In the genomic region with DNA sequence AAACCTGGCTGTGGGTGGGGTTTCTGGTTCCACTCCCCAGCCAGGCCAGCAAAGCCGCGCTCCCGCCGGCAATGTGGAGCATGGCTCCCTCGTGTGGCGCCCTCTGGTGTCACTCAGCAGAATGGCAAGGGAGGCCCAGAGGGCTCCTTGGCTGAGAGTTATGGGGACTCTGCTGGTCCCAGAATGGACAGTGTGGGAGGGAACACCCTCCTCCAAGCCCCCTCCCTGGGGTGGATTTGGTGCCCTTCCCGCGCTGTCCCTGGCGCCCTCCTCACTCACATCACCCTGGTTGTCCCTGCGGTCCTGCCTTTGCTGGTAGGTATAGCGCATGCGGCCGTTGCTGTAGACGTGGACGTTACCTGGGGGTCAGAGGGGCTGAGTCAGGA, we compare ENCODE assay signal across 8 cellular contexts. TPM values are rescaled to one million over a fixed set of nuclear protein-coding genes. Genes with fewer than 3 reads are reported as not detected.
DNase-seq lines count a peak whose midpoint lies in the region; ATAC-seq, FAIRE-seq and TF ChIP-seq lines count a peak whose summit lies in the region.

No MANE protein-coding gene starts in this region.

- peak; percentile 54 to 57 for ATAC-seq in CD4-positive, CD25-positive, alpha-beta regulatory T cell (ENCODE audit: low read depth in 2 of 2)
- peak; percentile 38 for ATAC-seq in HG02798 (IDR thresholded peaks at IDR 0.05; ENCODE audit: poor library complexity, unreplicated experiment)

- H3K79me2 ChIP-seq in astrocyte (ENCODE audit: insufficient read depth, low read length) = no peaks in the 10 kb centered on the region

- no peak for FAIRE-seq in astrocyte (lab: Jason Lieb, UNC)

- H3K4me3 ChIP-seq in CD4-positive, CD25-positive, alpha-beta regulatory T cell (ENCODE audit: low read depth, low read length) = no peak overlapping the region
- H3K4me3 ChIP-seq in astrocyte (ENCODE audit: insufficient read depth, low read depth, low read length) = no peak overlapping the region

- no peaks in the 10 kb centered on the region for H3K27me3 Mint-ChIP-seq in CD4-positive, CD25-positive, alpha-beta regulatory T cell
- no peaks in the 10 kb centered on the region for H3K27me3 Mint-ChIP-seq in T-helper 2 cell treated with Interferon-gamma antibody and Interleukin-4, amounts not matched to agents 5 μg/mL and 100 μg/mL, for 36 hours (ENCODE audit: low read depth)
- H3K27me3 Mint-ChIP-seq in astrocyte (ENCODE audit: low read depth, unreplicated experiment) = no peaks in the 10 kb centered on the region

- peaks cover 11% of the 10 kb centered on the region for H3K36me3 Mint-ChIP-seq in CD4-positive, CD25-positive, alpha-beta regulatory T cell
- H3K36me3 Mint-ChIP-seq in T-helper 2 cell treated with Interferon-gamma antibody and Interleukin-4, amounts not matched to agents 5 μg/mL and 100 μg/mL, for 36 hours (ENCODE audit: low read depth) = peaks cover 37% of the 10 kb centered on the region
- H3K36me3 Mint-ChIP-seq in astrocyte (ENCODE audit: low read depth, unreplicated experiment) = peaks cover 12% of the 10 kb centered on the region

- peak overlapping the region in 2 of 3 donors; percentile 55 to 56 for H3K27ac Mint-ChIP-seq in CD4-positive, CD25-positive, alpha-beta regulatory T cell
- H3K27ac Mint-ChIP-seq in T-helper 2 cell treated with Interferon-gamma antibody and Interleukin-4, amounts not matched to agents 5 μg/mL and 100 μg/mL, for 36 hours = peak overlapping the region; percentile 26
- no peak overlapping the region for H3K27ac Mint-ChIP-seq in astrocyte (ENCODE audit: unreplicated experiment)

- H3K9me3 Mint-ChIP-seq in CD4-positive, CD25-positive, alpha-beta regulatory T cell = no peaks in the 10 kb centered on the region
- no peaks in the 10 kb centered on the region for H3K9me3 Mint-ChIP-seq in T-helper 2 cell treated with Interferon-gamma antibody and Interleukin-4, amounts not matched to agents 5 μg/mL and 100 μg/mL, for 36 hours
- no peaks in the 10 kb centered on the region for H3K9me3 Mint-ChIP-seq in astrocyte (ENCODE audit: unreplicated experiment)

- no peaks in the 10 kb centered on the region for H3K27me3 ChIP-seq in CD4-positive, CD25-positive, alpha-beta regulatory T cell (ENCODE audit: control insufficient read depth, insufficient read depth, low read length)
- no peaks in the 10 kb centered on the region for H3K27me3 ChIP-seq in astrocyte (ENCODE audit: insufficient read depth, low read length)

- H3K4me1 ChIP-seq in CD4-positive, CD25-positive, alpha-beta regulatory T cell (ENCODE audit: control insufficient read depth, insufficient read depth, low read length, poor library complexity, severe bottlenecking) = peaks cover 32% of the 10 kb centered on the region
- H3K4me1 ChIP-seq in astrocyte (ENCODE audit: insufficient read depth, low read length) = peaks cover 15% of the 10 kb centered on the region

- peak; percentile 78 for TF ChIP-seq CTCF in astrocyte (IDR thresholded peaks at IDR 0.05; ENCODE audit: insufficient read depth, low read depth, low read length)

- no peak overlapping the region for H3K4me3 Mint-ChIP-seq in CD4-positive, CD25-positive, alpha-beta regulatory T cell
- H3K4me3 Mint-ChIP-seq in T-helper 2 cell treated with Interferon-gamma antibody and Interleukin-4, amounts not matched to agents 5 μg/mL and 100 μg/mL, for 36 hours = no peak overlapping the region
- H3K4me3 Mint-ChIP-seq in astrocyte (ENCODE audit: unreplicated experiment) = no peak overlapping the region

- no peak overlapping the region for H3K9ac ChIP-seq in astrocyte (ENCODE audit: low read length)

- H4K20me1 ChIP-seq in astrocyte (ENCODE audit: insufficient read depth, low read length) = peaks cover 27% of the 10 kb centered on the region

- no peak overlapping the region for H3K27ac ChIP-seq in CD4-positive, CD25-positive, alpha-beta regulatory T cell (ENCODE audit: insufficient read depth, low read length, poor library complexity, severe bottlenecking)
- no peak overlapping the region for H3K27ac ChIP-seq in astrocyte (ENCODE audit: low read depth, low read length)

- no peak overlapping the region for H3K4me2 ChIP-seq in astrocyte (ENCODE audit: low read length)

- DNase-seq in CD4-positive, CD25-positive, alpha-beta regulatory T cell = peak; percentile 63 to 72 (median 71)
- DNase-seq in T-helper 2 cell treated with Interferon-gamma antibody and Interleukin-4, amounts not matched to agents 5 μg/mL and 100 μg/mL, for 36 hours (ENCODE audit: low spot score) = peak; percentile 74
- no peak for DNase-seq in astrocyte (ENCODE audit: low read depth)
- DNase-seq in iPS-NIHi11 (ENCODE audit: low spot score) = peak; percentile 85
- peak; percentile 55 for DNase-seq in stimulated activated CD4-positive, alpha-beta T cell treated with anti-CD3 and anti-CD28 coated beads, Interleukin-2, amount 100 ng/mL, for 4 hours (ENCODE audit: low read depth)
- no peak for DNase-seq in NCI-H1092 treated with DMSO at 0.1 percent for 48 hours (lab: John Stamatoyannopoulos, UW)
- no peak for DNase-seq in mucosa of gallbladder (ENCODE audit: low spot score)

- no peaks in the 10 kb centered on the region for H3K9me3 ChIP-seq in CD4-positive, CD25-positive, alpha-beta regulatory T cell (ENCODE audit: control insufficient read depth in 2 of 2, low read length in 2 of 2)
- no peaks in the 10 kb centered on the region for H3K9me3 ChIP-seq in astrocyte (ENCODE audit: insufficient read depth, low read depth, low read length)

- H2AFZ ChIP-seq in astrocyte (ENCODE audit: low read depth, low read length) = no peak overlapping the region

- peaks cover 18% of the 10 kb centered on the region for H3K36me3 ChIP-seq in CD4-positive, CD25-positive, alpha-beta regulatory T cell (ENCODE audit: control insufficient read depth, insufficient read depth, low read length)
- H3K36me3 ChIP-seq in astrocyte (ENCODE audit: insufficient read depth, low read length) = peaks cover 16% of the 10 kb centered on the region

- H3K4me1 Mint-ChIP-seq in CD4-positive, CD25-positive, alpha-beta regulatory T cell = peaks cover 0 to 33% (median 19%) of the 10 kb centered on the region in 4 donors
- peaks cover 24% of the 10 kb centered on the region for H3K4me1 Mint-ChIP-seq in T-helper 2 cell treated with Interferon-gamma antibody and Interleukin-4, amounts not matched to agents 5 μg/mL and 100 μg/mL, for 36 hours (ENCODE audit: low read depth)
- H3K4me1 Mint-ChIP-seq in astrocyte (ENCODE audit: low read depth, unreplicated experiment) = peaks cover 8% of the 10 kb centered on the region

RNA-seq across cellular contexts. Expression of a gene that starts 14.2 kb away (rescaled TPM):
- total RNA-seq in CD4-positive, CD25-positive, alpha-beta regulatory T cell = 40.2 TPM
- 10 to 100 TPM; 17.8 to 24.4 (median 19.9) TPM for polyA plus RNA-seq in CD4-positive, CD25-positive, alpha-beta regulatory T cell
- total RNA-seq in astrocyte (24.3 and 24.8 TPM in 2 replicates), mucosa of gallbladder (42.5 TPM)

Comparison
In these comparisons a context has a peak if more than half of its experiments do, and no peak if none do; other contexts are left out.
1. DNase-seq: peak in CD4-positive, CD25-positive, alpha-beta regulatory T cell (3 of 3), T-helper 2 cell treated with Interferon-gamma antibody and Interleukin-4, amounts not matched to agents 5 μg/mL and 100 μg/mL, for 36 hours (single experiment), iPS-NIHi11 (single experiment) and stimulated activated CD4-positive, alpha-beta T cell treated with anti-CD3 and anti-CD28 coated beads, Interleukin-2, amount 100 ng/mL, for 4 hours (single experiment); none in astrocyte (single experiment), NCI-H1092 treated with DMSO at 0.1 percent for 48 hours (single experiment) and mucosa of gallbladder (single experiment).